8 cellular contexts compared by ENCODE assay signal in the genomic region with DNA sequence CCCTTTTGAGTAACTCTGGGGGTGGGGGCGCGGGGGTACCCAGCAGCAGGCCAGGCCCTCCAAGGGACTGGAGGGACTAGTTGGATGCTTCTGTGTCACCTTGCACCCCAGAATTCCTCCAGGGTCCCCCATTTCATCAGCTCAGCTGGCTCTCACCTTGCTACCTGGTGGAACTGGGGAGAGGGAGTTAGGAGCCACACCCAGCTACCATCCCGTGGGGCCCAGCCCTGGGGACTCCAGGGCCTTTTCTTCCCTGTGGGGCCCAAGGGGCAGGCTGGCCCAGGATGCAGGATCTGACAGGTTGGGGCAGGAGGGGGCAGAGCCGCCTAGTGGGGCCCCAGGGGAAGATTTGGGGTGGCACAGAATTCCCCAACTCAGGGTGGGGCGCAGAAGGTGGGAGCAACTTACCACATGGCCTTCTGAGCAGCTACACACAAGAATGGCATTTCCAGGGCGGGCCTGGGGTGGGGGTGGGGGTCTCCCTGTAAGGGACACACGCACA. TPM values are rescaled to one million over a fixed set of nuclear protein-coding genes. Genes with fewer than 3 reads are reported as not detected.
DNase-seq lines count a peak whose midpoint lies in the region; ATAC-seq and TF ChIP-seq lines count a peak whose summit lies in the region.

No MANE protein-coding gene starts in this region.

- peaks cover 48% of the 10 kb centered on the region for H3K4me1 Mint-ChIP-seq in CD14-positive monocyte
- H3K4me1 Mint-ChIP-seq in endodermal cell, result peaks cover 18% of the 10 kb centered on the region
- peaks cover 52% of the 10 kb centered on the region for H3K4me1 Mint-ChIP-seq in osteocyte (ENCODE audit: unreplicated experiment)

- H2AFZ ChIP-seq in PC-3 (ENCODE audit: low read length) (no peak overlapping the region), OCI-LY7 (ENCODE audit: low read length) (no peak overlapping the region)

- H3K9me2 ChIP-seq in PC-3 (replicated peaks; ENCODE audit: low read length) (no peaks in the 10 kb centered on the region), OCI-LY7 (ENCODE audit: insufficient read depth, low read length) (no peaks in the 10 kb centered on the region)

- CTCF ChIA-PET in PC-3 (lab: Charles Lee) (interaction anchor here (0.6 kb wide), 1 partner anchor 18 kb away, joined by 11 read pairs; no protein-coding TSS in a partner anchor), OCI-LY7 (lab: Charles Lee; ENCODE audit: unreplicated experiment) (interaction anchor here (0.7 kb wide), 1 partner anchor 293 kb away, joined by 10 read pairs; no protein-coding TSS in a partner anchor)

- TF ChIP-seq CTCF in CD14-positive monocyte (IDR thresholded peaks at IDR 0.05) (no peak), PC-3 (conservative IDR thresholded peaks at IDR 0.05; ENCODE audit: low read depth, low read length) (no peak), endodermal cell (conservative IDR thresholded peaks at IDR 0.05) (no peak), osteocyte (IDR thresholded peaks at IDR 0.05) (no peak), OCI-LY7 (conservative IDR thresholded peaks at IDR 0.05; ENCODE audit: low read length) (no peak)

- H3K4me1 ChIP-seq in PC-3 (ENCODE audit: insufficient read depth, low read length) (peaks cover 60% of the 10 kb centered on the region), endodermal cell (ENCODE audit: control insufficient read depth, insufficient read depth, low read length) (peaks cover 17% of the 10 kb centered on the region), OCI-LY7 (ENCODE audit: insufficient read depth, low read length, poor library complexity, severe bottlenecking) (peaks cover 59% of the 10 kb centered on the region)

- H3K79me2 ChIP-seq in PC-3 (ENCODE audit: low read length), result peaks cover 59% of the 10 kb centered on the region
- no peaks in the 10 kb centered on the region for H3K79me2 ChIP-seq in OCI-LY7 (ENCODE audit: insufficient read depth, low read depth, low read length)

- H4K20me1 ChIP-seq in PC-3 (ENCODE audit: low read length), result peaks cover 22% of the 10 kb centered on the region
- no peaks in the 10 kb centered on the region for H4K20me1 ChIP-seq in OCI-LY7 (ENCODE audit: insufficient read depth, low read length)

- H3K9me3 ChIP-seq in PC-3 (ENCODE audit: low read length) (no peaks in the 10 kb centered on the region), endodermal cell (ENCODE audit: control insufficient read depth, low read length) (no peaks in the 10 kb centered on the region), OCI-LY7 (ENCODE audit: low read length) (no peaks in the 10 kb centered on the region)

- POLR2A ChIA-PET in PC-3 (lab: Charles Lee; ENCODE audit: unreplicated experiment), result no interaction called here
- POLR2A ChIA-PET in OCI-LY7 (lab: Charles Lee), result interaction anchor here (0.6 kb wide), 1 partner anchor 516 kb away, joined by 3 read pairs; no protein-coding TSS in a partner anchor

- DNase-seq in CD14-positive monocyte (ENCODE audit: low spot score) (no peak), PC-3 (no peak), endodermal cell (no peak), osteocyte (ENCODE audit: extremely low spot score, unreplicated experiment) (no peak), OCI-LY7 (ENCODE audit: low spot score) (no peak), NCI-H510A treated with DMSO at 0.1 percent for 48 hours (lab: John Stamatoyannopoulos, UW) (no peak)
- DNase-seq in stimulated activated CD4-positive, alpha-beta T cell treated with anti-CD3 and anti-CD28 coated beads, Interleukin-4, amount 100 ng/mL, for 1 hour, result no peak
- DNase-seq in stimulated activated CD4-positive, alpha-beta T cell treated with anti-CD3 and anti-CD28 coated beads, Interleukin-15, amount 100 ng/mL, for 24 hours, result no peak

- H3K4me2 ChIP-seq in PC-3 (ENCODE audit: low read length) (peak overlapping the region; percentile 95), OCI-LY7 (ENCODE audit: low read length) (no peak overlapping the region)

- peaks cover 8 to 18% of the 10 kb centered on the region in 2 donors for H3K36me3 Mint-ChIP-seq in CD14-positive monocyte
- H3K36me3 Mint-ChIP-seq in endodermal cell (ENCODE audit: low read depth), result no peaks in the 10 kb centered on the region
- H3K36me3 Mint-ChIP-seq in osteocyte (ENCODE audit: unreplicated experiment), result peaks cover 13% of the 10 kb centered on the region

- peaks cover 14% of the 10 kb centered on the region for H3F3A ChIP-seq in PC-3 (ENCODE audit: low read length, unreplicated experiment)

- intact Hi-C loops in CD14-positive monocyte (cut with micrococcal nuclease) (loop anchor here (10.0 kb wide), 2 partner anchors 689 to 1059 kb away; partner anchors contain the start of genes IER2 (in 1 of the 2) and STX10 (in 1 of the 2)), PC-3 (cut with micrococcal nuclease) (no loop called here), OCI-LY7 (cut with micrococcal nuclease; ENCODE audit: unreplicated experiment) (no loop called here)

- H3K27ac Mint-ChIP-seq in CD14-positive monocyte (peak overlapping the region in 6 of 7 donors; percentile 24 to 99 (median 97)), endodermal cell (no peak overlapping the region), osteocyte (ENCODE audit: unreplicated experiment) (peak overlapping the region; percentile 96)

- H3K27me3 ChIP-seq in PC-3 (ENCODE audit: low read length), result no peaks in the 10 kb centered on the region
- H3K27me3 ChIP-seq in endodermal cell (ENCODE audit: control insufficient read depth, insufficient read depth, low read length, poor library complexity, severe bottlenecking), result no peaks in the 10 kb centered on the region

- H3K36me3 ChIP-seq in PC-3 (ENCODE audit: low read depth, low read length) (peaks cover 18% of the 10 kb centered on the region), endodermal cell (ENCODE audit: control insufficient read depth, insufficient read depth, low read length) (no peaks in the 10 kb centered on the region), OCI-LY7 (ENCODE audit: insufficient read depth, low read length) (no peaks in the 10 kb centered on the region)

- H3K4me3 ChIP-seq in PC-3 (ENCODE audit: low read length), result peak overlapping the region; percentile 82; the same call in 1 of the 2 replicates
- no peak overlapping the region for H3K4me3 ChIP-seq in endodermal cell (ENCODE audit: low read length)
- H3K4me3 ChIP-seq in OCI-LY7 (ENCODE audit: low read depth, low read length, poor library complexity, severe bottlenecking), result no peak overlapping the region

- BruUV-seq in PC-3 (replicated peaks; lab: Mats Ljungman, UMichigan) (no TSS peak), OCI-LY7 (replicated peaks; lab: Mats Ljungman, UMichigan) (no TSS peak)

- 78 to 91% methylated on average over 3 to 6 of the region's 7 CpGs for WGBS in endodermal cell (ENCODE audit: insufficient coverage in 1 of 2, insufficient read length in 1 of 2), 2 experiments

- H3K27me3 Mint-ChIP-seq in CD14-positive monocyte (ENCODE audit: low read depth in 3 of 3), result peaks cover 0 to 14% (median 4%) of the 10 kb centered on the region in 3 donors
- no peaks in the 10 kb centered on the region for H3K27me3 Mint-ChIP-seq in endodermal cell (ENCODE audit: insufficient read depth)
- no peaks in the 10 kb centered on the region for H3K27me3 Mint-ChIP-seq in osteocyte (ENCODE audit: unreplicated experiment)

- peaks cover 0 to 7% (median 2%) of the 10 kb centered on the region in 7 donors for H3K9me3 Mint-ChIP-seq in CD14-positive monocyte
- H3K9me3 Mint-ChIP-seq in endodermal cell, result no peaks in the 10 kb centered on the region
- no peaks in the 10 kb centered on the region for H3K9me3 Mint-ChIP-seq in osteocyte (ENCODE audit: unreplicated experiment)

- ATAC-seq in PC-3, result no peak

- H3K4me3 Mint-ChIP-seq in CD14-positive monocyte (peak overlapping the region in 1 of 2 donors; percentile 96), endodermal cell (peak overlapping the region; percentile 76), osteocyte (ENCODE audit: unreplicated experiment) (no peak overlapping the region)

- peak overlapping the region; percentile 93 for H3K9ac ChIP-seq in PC-3 (ENCODE audit: low read length)
- no peak overlapping the region for H3K9ac ChIP-seq in endodermal cell (ENCODE audit: extremely low read depth, low read length, poor library complexity, severe bottlenecking)

- H3K27ac ChIP-seq in PC-3 (ENCODE audit: low read length), result peak overlapping the region; percentile 88
- H3K27ac ChIP-seq in endodermal cell (ENCODE audit: low read depth, low read length), result no peak overlapping the region
- no peak overlapping the region for H3K27ac ChIP-seq in OCI-LY7 (ENCODE audit: low read depth, low read length, poor library complexity, severe bottlenecking)

RNA-seq across cellular contexts. Expression of gene NANOS3, which starts 32.8 kb away (rescaled TPM):
- polyA plus RNA-seq in CD14-positive monocyte, result not detected
- total RNA-seq in PC-3 (2014; rRNA removed) (1.7 TPM in 1 of 2 replicates, not detected in the other), endodermal cell (under 1 TPM in 1 of 2 donors, not detected in 1; 0.64 TPM), osteocyte (1.1 and 3.5 TPM in 2 replicates), OCI-LY7 (2022) (not detected in 2 replicates)
- polyA plus RNA-seq in endodermal cell (2013, experiment 1 of 2), result 2.6 TPM
- polyA plus RNA-seq in endodermal cell (2013, experiment 2 of 2), result 2.0 TPM
- total RNA-seq in OCI-LY7 (2014; rRNA removed; shearing (Covaris generic)), result not detected in 2 replicates

RNA-seq across cellular contexts. Expression of gene ZSWIM4, which starts 48.9 kb away (rescaled TPM):
- under 1 TPM; 0.19 to 0.23 TPM for polyA plus RNA-seq in CD14-positive monocyte
- 8.0 and 11.4 TPM in 2 replicates for total RNA-seq in PC-3 (2014; rRNA removed)
- 10 to 100 TPM; 30.0 to 41.9 TPM for total RNA-seq in endodermal cell
- 22.9 TPM for polyA plus RNA-seq in endodermal cell (2013, experiment 1 of 2)
- polyA plus RNA-seq in endodermal cell (2013, experiment 2 of 2), result 20.7 TPM
- 14.0 and 15.1 TPM in 2 replicates for total RNA-seq in osteocyte
- total RNA-seq in OCI-LY7 (2014; rRNA removed; shearing (Covaris generic)), result 3.7 and 5.0 TPM in 2 replicates
- total RNA-seq in OCI-LY7 (2022), result 10.8 and 13.4 TPM in 2 replicates

Comparison
In these comparisons a context has a peak if more than half of its experiments do, and no peak if none do; other contexts are left out.
1. intact Hi-C loops: an anchor here in CD14-positive monocyte (10.0 kb wide); none called in PC-3 and OCI-LY7.